In genomic region chr5:179461576-179461975, GRCh38 we compare ENCODE assay signal across 8 cellular contexts.
"Had no signal": no experiment of that assay in that cellular context is flagged by ENCODE, and none has a peak within 500 bp of the region (broad histone marks: within the 10 kb centered on the region; RNA-seq: fewer than 3 reads in every experiment).

No MANE protein-coding gene starts in this region.

- H3K4me1 Mint-ChIP-seq: H9 had no signal

- H3K27ac ChIP-seq: GM23248 had no signal

- H3K4me3 ChIP-seq: GM23248 had no signal

- FAIRE-seq: H54, HTR-8/SVneo had no signal

- H2AFZ ChIP-seq: GM23248 had no signal

- DNase-seq: GM23248, GOT3, H9, HCEC 1CT, IMR-90, KBM-7 had no signal

- H3K4me3 Mint-ChIP-seq: H9 had no signal

- H3K9ac ChIP-seq: GM23248 had no signal

- H3K27ac Mint-ChIP-seq: H9 had no signal
